Comparison of ENCODE assay signal across 18 cellular contexts in the genomic region with DNA sequence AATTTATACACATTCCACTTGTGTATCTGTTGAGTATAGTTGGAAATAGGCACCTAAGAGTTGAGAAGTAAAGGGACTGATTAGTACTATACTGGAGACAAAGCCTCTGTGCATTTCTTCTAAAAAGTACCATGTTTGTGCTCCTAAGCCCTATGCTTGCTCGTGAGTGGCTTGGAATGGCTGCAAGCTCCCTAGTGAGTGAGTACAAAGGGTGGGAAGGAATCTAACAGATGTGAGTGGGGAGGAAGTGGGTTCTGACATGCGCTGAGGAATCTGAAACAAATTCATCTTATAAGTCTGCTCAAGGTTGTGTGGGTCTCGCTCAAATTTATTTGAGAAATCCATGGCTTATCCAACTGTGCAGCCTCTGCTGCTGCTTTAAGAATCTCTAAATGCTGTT. TPM values are rescaled to one million over a fixed set of nuclear protein-coding genes. Genes with fewer than 3 reads are reported as not detected.
DNase-seq lines count a peak whose midpoint lies in the region; ATAC-seq and TF ChIP-seq lines count a peak whose summit lies in the region.
"Had no signal": no experiment of that assay in that cellular context is flagged by ENCODE, and none has a peak within 500 bp of the region (broad histone marks: within the 10 kb centered on the region; RNA-seq: fewer than 3 reads in every experiment).

No MANE protein-coding gene starts in this region.

- DNase-seq in natural killer cell (no peak), fibroblast of mammary gland (ENCODE audit: low read depth) (peak; percentile 13), cardiac septum (ENCODE audit: low spot score) (no peak), T-helper 2 cell (no peak)
- DNase-seq in natural killer cell treated with Interleukin-12 subunit alpha and Interleukin-12 subunit beta and Interleukin-15 and Interleukin-18, amount 100 ng/mL, for 72 hours (ENCODE audit: low spot score), result no peak
- DNase-seq in activated CD8-positive, alpha-beta T cell treated with anti-CD3 and anti-CD28 coated beads for 36 hours, result no peak
- DNase-seq: activated CD4-positive, alpha-beta T cell treated with anti-CD3 and anti-CD28 coated beads for 1 hour; activated naive CD4-positive, alpha-beta T cell treated with Interleukin-2 at 50 U/mL for 16 hours; Caco-2; glutamatergic neuron; lower lobe of right lung; NCI-H1436 treated with DMSO at 0.1 percent for 48 hours; NCI-H82; PC-3 had no signal

- intact Hi-C loops in natural killer cell (cut with micrococcal nuclease) (no loop called here), cardiac septum (cut with DNase I) (no loop called here)
- intact Hi-C loops in activated CD8-positive, alpha-beta T cell treated with anti-CD3 and anti-CD28 coated beads for 36 hours (cut with micrococcal nuclease), result no loop called here

- H3K36me3 Mint-ChIP-seq in natural killer cell, result no peaks in the 10 kb centered on the region
- H3K36me3 Mint-ChIP-seq in natural killer cell treated with Interleukin-12 subunit alpha and Interleukin-12 subunit beta and Interleukin-15 and Interleukin-18, amount 100 ng/mL, for 72 hours, result no peaks in the 10 kb centered on the region
- peaks cover 22% of the 10 kb centered on the region for H3K36me3 Mint-ChIP-seq in activated CD8-positive, alpha-beta T cell treated with anti-CD3 and anti-CD28 coated beads for 36 hours (ENCODE audit: low read depth)

- no peaks in the 10 kb centered on the region for H3K9me3 Mint-ChIP-seq in natural killer cell
- H3K9me3 Mint-ChIP-seq in natural killer cell treated with Interleukin-12 subunit alpha and Interleukin-12 subunit beta and Interleukin-15 and Interleukin-18, amount 100 ng/mL, for 72 hours, result no peaks in the 10 kb centered on the region
- H3K9me3 Mint-ChIP-seq in activated CD8-positive, alpha-beta T cell treated with anti-CD3 and anti-CD28 coated beads for 36 hours, result no peaks in the 10 kb centered on the region
- H3K9me3 Mint-ChIP-seq: T-helper 2 cell treated with Interferon-gamma antibody and Interleukin-4, amounts not matched to agents 5 μg/mL and 100 μg/mL, for 36 hours had no signal

- peaks cover 32 to 35% of the 10 kb centered on the region in 2 donors for H3K4me1 Mint-ChIP-seq in natural killer cell
- peaks cover 22% of the 10 kb centered on the region in 2 donors for H3K4me1 Mint-ChIP-seq in natural killer cell treated with Interleukin-12 subunit alpha and Interleukin-12 subunit beta and Interleukin-15 and Interleukin-18, amount 100 ng/mL, for 72 hours (ENCODE audit: low read depth in 2 of 2)
- peaks cover 20% of the 10 kb centered on the region for H3K4me1 Mint-ChIP-seq in activated CD8-positive, alpha-beta T cell treated with anti-CD3 and anti-CD28 coated beads for 36 hours (ENCODE audit: low read depth)

- H3K27me3 Mint-ChIP-seq in natural killer cell (ENCODE audit: low read depth in 2 of 2), result no peaks in the 10 kb centered on the region
- no peaks in the 10 kb centered on the region for H3K27me3 Mint-ChIP-seq in natural killer cell treated with Interleukin-12 subunit alpha and Interleukin-12 subunit beta and Interleukin-15 and Interleukin-18, amount 100 ng/mL, for 72 hours
- no peaks in the 10 kb centered on the region for H3K27me3 Mint-ChIP-seq in activated CD8-positive, alpha-beta T cell treated with anti-CD3 and anti-CD28 coated beads for 36 hours

- H3K4me3 ChIP-seq in fibroblast of mammary gland (ENCODE audit: control insufficient read depth, low read depth, low read length), result no peak overlapping the region
- H3K4me3 ChIP-seq: esophagus muscularis mucosa, lower lobe of right lung had no signal

- ATAC-seq in natural killer cell, result no peak
- ATAC-seq in natural killer cell treated with Interleukin-12 subunit alpha and Interleukin-12 subunit beta and Interleukin-15 and Interleukin-18, amount 100 ng/mL, for 72 hours, result no peak
- ATAC-seq in activated CD8-positive, alpha-beta T cell treated with anti-CD3 and anti-CD28 coated beads for 36 hours, result no peak
- ATAC-seq in GM18907 (IDR thresholded peaks at IDR 0.05; ENCODE audit: unreplicated experiment), result no peak
- no peak for ATAC-seq in GM18868 (IDR thresholded peaks at IDR 0.05; ENCODE audit: unreplicated experiment)
- ATAC-seq: lower lobe of right lung, PC-3 had no signal

- TF ChIP-seq CTCF in natural killer cell (IDR thresholded peaks at IDR 0.05), result no peak
- no peak for TF ChIP-seq CTCF in activated CD8-positive, alpha-beta T cell treated with anti-CD3 and anti-CD28 coated beads for 36 hours (IDR thresholded peaks at IDR 0.05)
- no peak for TF ChIP-seq CTCF in fibroblast of mammary gland (conservative IDR thresholded peaks at IDR 0.05; ENCODE audit: control insufficient read depth, insufficient read depth, low read depth, low read length)

- peak overlapping the region; percentile 81 to 84 for H3K27ac Mint-ChIP-seq in natural killer cell
- H3K27ac Mint-ChIP-seq in natural killer cell treated with Interleukin-12 subunit alpha and Interleukin-12 subunit beta and Interleukin-15 and Interleukin-18, amount 100 ng/mL, for 72 hours, result no peak overlapping the region
- H3K27ac Mint-ChIP-seq in activated CD8-positive, alpha-beta T cell treated with anti-CD3 and anti-CD28 coated beads for 36 hours, result peak overlapping the region; percentile 71
- H3K27ac Mint-ChIP-seq: T-helper 2 cell treated with Interferon-gamma antibody and Interleukin-4, amounts not matched to agents 5 μg/mL and 100 μg/mL, for 36 hours had no signal

- CTCF ChIA-PET in activated CD8-positive, alpha-beta T cell treated with anti-CD3 and anti-CD28 coated beads for 36 hours (lab: Charles Lee), result no interaction called here

- POLR2A ChIA-PET in activated CD8-positive, alpha-beta T cell treated with anti-CD3 and anti-CD28 coated beads for 36 hours (lab: Charles Lee), result no interaction called here

- H3K4me3 Mint-ChIP-seq in natural killer cell, result no peak overlapping the region
- H3K4me3 Mint-ChIP-seq in natural killer cell treated with Interleukin-12 subunit alpha and Interleukin-12 subunit beta and Interleukin-15 and Interleukin-18, amount 100 ng/mL, for 72 hours, result no peak overlapping the region
- no peak overlapping the region for H3K4me3 Mint-ChIP-seq in activated CD8-positive, alpha-beta T cell treated with anti-CD3 and anti-CD28 coated beads for 36 hours
- H3K4me3 Mint-ChIP-seq: T-helper 2 cell treated with Interferon-gamma antibody and Interleukin-4, amounts not matched to agents 5 μg/mL and 100 μg/mL, for 36 hours had no signal

RNA-seq across cellular contexts. Expression of a gene that starts 13.3 kb away (rescaled TPM):
- 100 to 1,000 TPM; 157 to 204 (median 171) TPM for total RNA-seq in natural killer cell
- 100 to 1,000 TPM; 218 to 239 TPM for total RNA-seq in natural killer cell treated with Interleukin-12 subunit alpha and Interleukin-12 subunit beta and Interleukin-15 and Interleukin-18, amount 100 ng/mL, for 72 hours
- 100 to 1,000 TPM; 153 to 155 TPM for total RNA-seq in activated CD8-positive, alpha-beta T cell treated with anti-CD3 and anti-CD28 coated beads for 36 hours
- 115 TPM for total RNA-seq in cardiac septum

Comparison
In these comparisons a context has a peak if more than half of its experiments do, and no peak if none do; other contexts are left out.
1. H3K27ac Mint-ChIP-seq: peak in natural killer cell (2 of 2) and activated CD8-positive, alpha-beta T cell treated with anti-CD3 and anti-CD28 coated beads for 36 hours (single experiment); none in natural killer cell treated with Interleukin-12 subunit alpha and Interleukin-12 subunit beta and Interleukin-15 and Interleukin-18, amount 100 ng/mL, for 72 hours (0 of 2).